9 cellular contexts compared by ENCODE assay signal in the genomic region with DNA sequence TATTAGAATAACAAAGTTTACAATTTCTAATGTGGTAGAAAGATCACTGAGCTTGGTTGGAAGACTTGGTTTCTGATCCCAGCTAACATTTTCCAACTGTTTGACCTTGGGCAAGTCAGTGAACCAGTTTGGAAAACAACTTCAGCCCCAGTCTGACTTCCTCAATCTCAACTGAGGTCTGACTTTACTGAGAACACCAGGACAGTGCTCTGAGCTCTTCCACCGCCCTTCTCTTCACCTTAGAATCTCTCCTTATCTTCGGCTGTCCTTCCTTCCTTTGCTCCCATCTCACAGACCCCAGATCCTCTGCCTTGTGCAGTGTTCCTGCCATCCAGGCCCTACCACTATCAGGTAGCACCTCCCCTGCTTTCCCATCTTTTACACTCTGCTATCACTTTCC.
"Had no signal": no experiment of that assay in that cellular context is flagged by ENCODE, and none has a peak within 500 bp of the region (broad histone marks: within the 10 kb centered on the region; RNA-seq: fewer than 3 reads in every experiment).

No MANE protein-coding gene starts in this region.

- H3K9ac ChIP-seq: GM23248 had no signal

- ATAC-seq: HCT116 had no signal

- H3K27ac ChIP-seq: GM23248 had no signal

- H2AFZ ChIP-seq: GM23248 had no signal

- H3K36me3 ChIP-seq: HAP-1 had no signal

- DNase-seq: GM23248, GOT3, H7, HFFc6, IMR-90, KBM-7 had no signal

- H3K4me3 ChIP-seq: GM23248, HAP-1 had no signal

- H3K9me3 ChIP-seq: HAP-1 had no signal

- FAIRE-seq: HTR-8/SVneo had no signal
